ENCODE assay signal across 31 cellular contexts in the genomic region with DNA sequence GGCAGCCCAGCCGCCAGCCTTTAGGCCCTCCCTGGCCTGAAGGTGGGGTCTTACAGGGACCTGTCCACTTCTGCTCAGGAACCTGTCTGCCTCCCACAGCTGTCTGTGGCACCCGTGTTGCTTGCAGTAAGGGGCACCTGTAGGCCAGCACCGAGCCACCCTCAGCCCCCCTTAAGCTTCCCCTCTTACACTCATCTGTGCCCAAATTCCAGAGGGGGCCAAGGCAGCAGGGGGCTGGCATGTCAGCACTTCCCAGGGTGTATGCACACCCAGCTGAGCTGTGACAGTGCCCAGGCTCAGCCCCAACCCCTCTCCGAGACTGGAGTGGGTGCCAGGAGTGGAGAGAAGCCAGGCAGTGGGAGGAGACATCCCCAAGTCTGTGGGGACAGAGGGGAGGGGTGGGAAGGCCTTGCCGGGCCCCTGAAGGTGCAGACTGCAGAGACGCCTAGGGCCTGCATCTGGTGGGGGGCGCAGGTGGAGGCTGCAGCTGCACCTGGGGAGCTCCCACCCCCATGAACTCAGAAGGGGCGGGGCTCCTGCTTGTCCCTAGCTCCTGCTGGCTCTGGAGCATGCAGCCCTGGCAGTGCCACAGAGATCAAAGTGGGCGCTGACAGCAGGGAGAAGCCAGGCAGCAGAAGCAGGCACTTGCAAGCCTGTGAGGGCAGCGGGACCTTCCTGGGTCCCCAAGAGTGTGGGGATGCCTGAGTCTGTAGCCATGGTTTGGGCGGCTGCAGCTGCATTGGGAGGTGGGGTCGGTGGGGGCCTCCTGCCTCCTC. TPM values are rescaled to one million over a fixed set of nuclear protein-coding genes. Genes with fewer than 3 reads are reported as not detected.
DNase-seq lines count a peak whose midpoint lies in the region; ATAC-seq and TF ChIP-seq lines count a peak whose summit lies in the region.
"Had no signal": no experiment of that assay in that cellular context is flagged by ENCODE, and none has a peak within 500 bp of the region (broad histone marks: within the 10 kb centered on the region; RNA-seq: fewer than 3 reads in every experiment).

No MANE protein-coding gene starts in this region.

- intact Hi-C loops in left ventricle myocardium inferior (cut with micrococcal nuclease) = no loop called here
- intact Hi-C loops in posterior vena cava (cut with DNase I) = no loop called here
- intact Hi-C loops in esophagus squamous epithelium (cut with DNase I) = no loop called here

- POLR2A ChIA-PET in HEK293 (lab: Yijun Ruan, JAX) = no interaction called here

- peak; percentile 21 for ATAC-seq in esophagus mucosa
- ATAC-seq: A549, GM12878 had no signal

- H3K4me1 ChIP-seq in HEK293 (ENCODE audit: control insufficient read depth, insufficient read depth, low read length) (no peaks in the 10 kb centered on the region), left ventricle myocardium inferior (peaks cover 21% of the 10 kb centered on the region), esophagus squamous epithelium (peaks cover 0 to 6% (median 0%) of the 10 kb centered on the region in 3 donors)
- H3K4me1 ChIP-seq: A549 had no signal

- H3K27ac ChIP-seq in HEK293 (ENCODE audit: extremely low read depth, low read depth, low read length) = no peak overlapping the region
- peak overlapping the region; percentile 75 for H3K27ac ChIP-seq in left ventricle myocardium inferior (replicated peaks)
- no peak overlapping the region for H3K27ac ChIP-seq in esophagus squamous epithelium
- H3K27ac ChIP-seq: A549, SK-N-MC had no signal

- no peak for TF ChIP-seq CTCF in HEK293 (tag by site-specific recombination; IDR thresholded peaks at IDR 0.05)
- TF ChIP-seq CTCF in left ventricle myocardium inferior (IDR thresholded peaks at IDR 0.05; ENCODE audit: borderline replicate concordance) = no peak
- TF ChIP-seq CTCF in esophagus squamous epithelium (IDR thresholded peaks at IDR 0.05) = no peak

- H3K27me3 ChIP-seq in left ventricle myocardium inferior (ENCODE audit: low read depth) (no peaks in the 10 kb centered on the region), esophagus squamous epithelium (no peaks in the 10 kb centered on the region)

- peak; percentile 66 for DNase-seq in left ventricle myocardium inferior
- peak; percentile 59 for DNase-seq in posterior vena cava (ENCODE audit: low spot score)
- DNase-seq in esophagus squamous epithelium (lab: John Stamatoyannopoulos, UW) = no peak
- no peak for DNase-seq in C1 segment of cervical spinal cord (lab: John Stamatoyannopoulos, UW)
- DNase-seq in SK-N-DZ (ENCODE audit: low spot score) = no peak
- no peak for DNase-seq in activated CD4-positive, CD25-positive, alpha-beta regulatory T cell treated with anti-CD3 and anti-CD28 coated beads, Interleukin-2, amount 50 U/mL, for 72 hours
- DNase-seq: AML-193; CD8-positive, alpha-beta memory T cell; DMS 273 treated with DMSO at 0.1 percent for 48 hours; DMS79; EL; GDM1; GOT3; HCEC 1CT; KBM-7; NCI-H1105 treated with DMSO at 0.1 percent for 48 hours; NCI-H146; NCI-H1930; NCI-H2227 treated with DMSO at 0.1 percent for 48 hours; NCI-H526 treated with DMSO at 0.1 percent for 48 hours; RPMI8226; SHP77 treated with DMSO at 0.1 percent for 48 hours had no signal

- H3K4me3 ChIP-seq in HEK293 (ENCODE audit: low read depth, low read length) = no peak overlapping the region
- peak overlapping the region; percentile 38 for H3K4me3 ChIP-seq in left ventricle myocardium inferior
- no peak overlapping the region for H3K4me3 ChIP-seq in esophagus squamous epithelium
- H3K4me3 ChIP-seq: A549, GM12878, SK-N-MC had no signal

- H3K36me3 ChIP-seq in HEK293 (ENCODE audit: control insufficient read depth in 2 of 2, insufficient read depth in 1 of 2, low read length in 2 of 2) (no peaks in the 10 kb centered on the region), left ventricle myocardium inferior (no peaks in the 10 kb centered on the region), esophagus squamous epithelium (no peaks in the 10 kb centered on the region)

- no peak for TF ChIP-seq POLR2A in esophagus squamous epithelium (IDR thresholded peaks at IDR 0.05)

- H3K9me3 ChIP-seq in HEK293 (ENCODE audit: control insufficient read depth, insufficient read depth, low read depth, low read length) = no peaks in the 10 kb centered on the region
- H3K9me3 ChIP-seq in left ventricle myocardium inferior (replicated peaks) = peaks cover 32% of the 10 kb centered on the region
- peaks cover 0 to 26% (median 7%) of the 10 kb centered on the region in 3 donors for H3K9me3 ChIP-seq in esophagus squamous epithelium

- CTCF ChIA-PET in HEK293 (lab: Yijun Ruan, JAX) = interaction anchor here (2.1 kb wide), 1 partner anchor 27 kb away, joined by 5 read pairs; no protein-coding TSS in a partner anchor

- 83 to 85% methylated on average over 4 to 5 of the region's 12 CpGs for WGBS in esophagus squamous epithelium, 2 donors

TF ChIP-seq in HEK293, 187 proteins besides CTCF, POLR2A, EP300 and RAD21:
- TF ChIP-seq ZNF610 (tag by site-specific recombination; IDR thresholded peaks at IDR 0.05; ENCODE audit: borderline replicate concordance) (no peak), ZNF549 (tag by site-specific recombination; IDR thresholded peaks at IDR 0.05) (peak; percentile 22; the same call in 1 of the 2 replicates)
TF ChIP-seq in HEK293: peak in this region for 1.

RNA-seq across cellular contexts. Expression of a gene that starts 5.4 kb away (rescaled TPM):
- total RNA-seq in esophagus mucosa (not detected), left ventricle myocardium inferior (not detected), posterior vena cava (not detected), esophagus squamous epithelium (under 1 TPM in 1 of 4 donors, not detected in 3; 0.38 TPM)
- not detected in 2 replicates for polyA plus RNA-seq in SK-N-DZ (2014; cell fraction: cytosol; rRNA removed)
- polyA plus RNA-seq in SK-N-DZ (2014; cell fraction: nucleus; rRNA removed) = not detected in 2 replicates
- total RNA-seq: CD8-positive, alpha-beta memory T cell; GM12878; LHCN-M2; MCF 10A; NCI-H460 had no signal
- polyA plus RNA-seq: A549; CD14-positive monocyte; CD8-positive, alpha-beta memory T cell; GM12878 had no signal

RNA-seq across cellular contexts. Expression of a gene that starts 37.8 kb away (rescaled TPM):
- total RNA-seq in esophagus mucosa = 5.9 TPM
- 4.2 TPM for total RNA-seq in left ventricle myocardium inferior
- 1 to 10 TPM; 2.0 to 3.2 TPM for total RNA-seq in posterior vena cava
- total RNA-seq in esophagus squamous epithelium = 1 to 10 TPM; 1.9 to 7.1 (median 4.2) TPM
- polyA plus RNA-seq in SK-N-DZ (2014; cell fraction: cytosol; rRNA removed) = not detected in 2 replicates
- polyA plus RNA-seq in SK-N-DZ (2014; cell fraction: nucleus; rRNA removed) = not detected in 2 replicates
- total RNA-seq: CD8-positive, alpha-beta memory T cell; NCI-H460 had no signal
- polyA plus RNA-seq: CD8-positive, alpha-beta memory T cell had no signal

Comparison
In these comparisons a context has a peak if more than half of its experiments do, and no peak if none do; other contexts are left out.
1. DNase-seq: peak in left ventricle myocardium inferior (single experiment) and posterior vena cava (single experiment); none in esophagus squamous epithelium (single experiment), C1 segment of cervical spinal cord (0 of 14), SK-N-DZ (single experiment) and activated CD4-positive, CD25-positive, alpha-beta regulatory T cell treated with anti-CD3 and anti-CD28 coated beads, Interleukin-2, amount 50 U/mL, for 72 hours (single experiment).